ENCODE assay signal across 1 cellular context in genomic region chr2:218745559-218746469, GRCh38.
TF ChIP-seq lines count a peak whose summit lies in the region.

No MANE protein-coding gene starts in this region.

TF ChIP-seq in K562, 482 proteins besides CTCF, POLR2A, EP300 and RAD21 (continued from another document and continues in another):
- TF ChIP-seq CREB3 (tag; conservative IDR thresholded peaks at IDR 0.05; ENCODE audit: low read depth) (no peak), ZNF830 (CRISPR knock-in tag; IDR thresholded peaks at IDR 0.05) (no peak), ETV5 (CRISPR knock-in tag; IDR thresholded peaks at IDR 0.05; ENCODE audit: low read depth) (no peak), NCOA1 (IDR thresholded peaks at IDR 0.05; ENCODE audit: low read depth) (0 out of 2 replicates have a peak, but pooled peaks have one; percentile 8), MAFG (tag; conservative IDR thresholded peaks at IDR 0.05) (no peak; the same call in 1 of the 2 replicates), PKNOX1 (IDR thresholded peaks at IDR 0.05) (peak; percentile 2; the same call in 1 of the 2 replicates), C11orf30 (IDR thresholded peaks at IDR 0.05; ENCODE audit: low read depth) (peak; percentile 1; the same call in 1 of the 2 replicates), NR0B1 (IDR thresholded peaks at IDR 0.05; ENCODE audit: partially characterized antibody) (no peak), HDAC1 (IDR thresholded peaks at IDR 0.05) (no peak), ASH1L (IDR thresholded peaks at IDR 0.05; ENCODE audit: borderline replicate concordance, low read depth, partially characterized antibody) (no peak), ZNF592 (IDR thresholded peaks at IDR 0.05) (peak; percentile 69; the same call in 1 of the 2 replicates), ZNF277 (CRISPR knock-in tag; IDR thresholded peaks at IDR 0.05; ENCODE audit: borderline replicate concordance) (no peak), ATF2 (CRISPR knock-in tag; IDR thresholded peaks at IDR 0.05) (no peak), EHMT2 (IDR thresholded peaks at IDR 0.05) (peak; percentile 0; the same call in 1 of the 2 replicates), STAT6 (CRISPR knock-in tag; IDR thresholded peaks at IDR 0.05) (no peak), RAD51 (IDR thresholded peaks at IDR 0.05; ENCODE audit: borderline replicate concordance, low read depth) (no peak), RREB1 (CRISPR knock-in tag; IDR thresholded peaks at IDR 0.05) (no peak), ARID2 (IDR thresholded peaks at IDR 0.05) (no peak), ZBTB17 (CRISPR knock-in tag; IDR thresholded peaks at IDR 0.05) (no peak), MCM2 (IDR thresholded peaks at IDR 0.05; ENCODE audit: low read depth) (no peak), DMBX1 (CRISPR knock-in tag; IDR thresholded peaks at IDR 0.05; ENCODE audit: borderline replicate concordance) (0 out of 2 replicates have a peak, but pooled peaks have one; percentile 4), MBD2 (IDR thresholded peaks at IDR 0.05; ENCODE audit: borderline replicate concordance, low read depth) (no peak), TFAM (CRISPR knock-in tag; conservative IDR thresholded peaks at IDR 0.05) (no peak), ZNF165 (CRISPR knock-in tag; IDR thresholded peaks at IDR 0.05; ENCODE audit: borderline replicate concordance) (no peak), VEZF1 (CRISPR knock-in tag; IDR thresholded peaks at IDR 0.05) (no peak), ZNF347 (CRISPR knock-in tag; IDR thresholded peaks at IDR 0.05; ENCODE audit: low read depth) (no peak), PYGO2 (tag; IDR thresholded peaks at IDR 0.05) (no peak), PRDM10 (IDR thresholded peaks at IDR 0.05; ENCODE audit: partially characterized antibody) (no peak), EP400 (IDR thresholded peaks at IDR 0.05) (0 out of 2 replicates have a peak, but pooled peaks have one; percentile 3), CEBPB (tag; IDR thresholded peaks at IDR 0.05) (0 out of 2 replicates have a peak, but pooled peaks have one; percentile 6)
